Comparison of ENCODE assay signal across 1 cellular context in genomic region chr2:203784710-203785270, GRCh38.
TF ChIP-seq lines count a peak whose summit lies in the region.

No MANE protein-coding gene starts in this region.

TF ChIP-seq in HepG2, 621 proteins besides CTCF, POLR2A, EP300 and RAD21 (continued from another document):
- TF ChIP-seq ZNF292 (CRISPR knock-in tag; IDR thresholded peaks at IDR 0.05; ENCODE audit: borderline replicate concordance, low read depth) (0 out of 2 replicates have a peak, but pooled peaks have one; percentile 2), NFYC (CRISPR knock-in tag; IDR thresholded peaks at IDR 0.05) (peak; percentile 69), ZNF33B (CRISPR knock-in tag; IDR thresholded peaks at IDR 0.05) (0 out of 2 replicates have a peak, but pooled peaks have one; percentile 20), ZXDC (CRISPR knock-in tag; IDR thresholded peaks at IDR 0.05) (peak; percentile 70; the same call in 1 of the 2 replicates), ZBTB38 (CRISPR knock-in tag; IDR thresholded peaks at IDR 0.05) (0 out of 2 replicates have a peak, but pooled peaks have one; percentile 8), NFYB (CRISPR knock-in tag; IDR thresholded peaks at IDR 0.05) (peak; percentile 61; the same call in 1 of the 2 replicates)
- TF ChIP-seq, protein P1, sequence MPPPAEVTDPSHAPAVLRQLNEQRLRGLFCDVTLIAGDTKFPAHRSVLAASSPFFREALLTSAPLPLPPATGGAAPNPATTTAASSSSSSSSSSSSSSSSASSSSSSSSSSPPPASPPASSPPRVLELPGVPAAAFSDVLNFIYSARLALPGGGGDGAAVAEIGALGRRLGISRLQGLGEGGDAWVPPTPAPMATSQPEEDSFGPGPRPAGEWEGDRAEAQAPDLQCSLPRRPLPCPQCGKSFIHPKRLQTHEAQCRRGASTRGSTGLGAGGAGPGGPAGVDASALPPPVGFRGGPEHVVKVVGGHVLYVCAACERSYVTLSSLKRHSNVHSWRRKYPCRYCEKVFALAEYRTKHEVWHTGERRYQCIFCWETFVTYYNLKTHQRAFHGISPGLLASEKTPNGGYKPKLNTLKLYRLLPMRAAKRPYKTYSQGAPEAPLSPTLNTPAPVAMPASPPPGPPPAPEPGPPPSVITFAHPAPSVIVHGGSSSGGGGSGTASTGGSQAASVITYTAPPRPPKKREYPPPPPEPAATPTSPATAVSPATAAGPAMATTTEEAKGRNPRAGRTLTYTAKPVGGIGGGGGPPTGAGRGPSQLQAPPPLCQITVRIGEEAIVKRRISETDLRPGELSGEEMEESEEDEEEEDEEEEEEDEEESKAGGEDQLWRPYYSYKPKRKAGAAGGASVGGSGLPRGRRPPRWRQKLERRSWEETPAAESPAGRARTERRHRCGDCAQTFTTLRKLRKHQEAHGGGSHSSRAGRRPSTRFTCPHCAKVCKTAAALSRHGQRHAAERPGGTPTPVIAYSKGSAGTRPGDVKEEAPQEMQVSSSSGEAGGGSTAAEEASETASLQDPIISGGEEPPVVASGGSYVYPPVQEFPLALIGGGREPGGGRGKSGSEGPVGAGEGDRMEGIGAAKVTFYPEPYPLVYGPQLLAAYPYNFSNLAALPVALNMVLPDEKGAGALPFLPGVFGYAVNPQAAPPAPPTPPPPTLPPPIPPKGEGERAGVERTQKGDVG (CRISPR knock-in tag; IDR thresholded peaks at IDR 0.05; ENCODE audit: borderline replicate concordance), result peak; percentile 79; the same call in 1 of the 2 replicates
